Comparison of ENCODE assay signal across 14 cellular contexts in the genomic region with DNA sequence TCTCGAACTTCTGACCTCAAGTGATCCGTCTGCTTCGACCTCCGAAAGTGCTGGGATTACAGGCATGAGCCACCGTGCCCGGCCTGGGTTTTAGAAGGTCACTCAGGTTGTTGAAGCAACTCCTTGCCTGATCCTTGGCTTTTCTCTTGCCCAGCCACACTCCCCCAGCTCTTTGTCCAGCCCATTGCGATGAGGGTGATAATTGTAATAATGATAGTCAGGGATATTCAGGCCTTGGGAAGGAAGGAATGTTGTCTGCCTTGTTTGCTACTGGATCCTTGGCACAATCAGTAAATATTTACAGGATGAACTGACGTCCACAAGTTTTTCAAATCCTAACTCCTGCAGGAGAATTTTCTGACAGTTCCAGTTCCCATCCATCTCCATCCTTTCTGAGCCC. TPM values are rescaled to one million over a fixed set of nuclear protein-coding genes. Genes with fewer than 3 reads are reported as not detected.
A peak's percentile ranks its signal among the peaks of the same experiment; 100 is the strongest.
DNase-seq lines count a peak whose midpoint lies in the region; ATAC-seq and TF ChIP-seq lines count a peak whose summit lies in the region.
"Had no signal": no experiment of that assay in that cellular context is flagged by ENCODE, and none has a peak within 500 bp of the region (broad histone marks: within the 10 kb centered on the region; RNA-seq: fewer than 3 reads in every experiment).

No MANE protein-coding gene starts in this region.

- no peak overlapping the region for H4K5ac ChIP-seq in H9 (ENCODE audit: insufficient read length, low read depth, low read length)

- no peak overlapping the region for H3K4me2 ChIP-seq in H9 (ENCODE audit: insufficient read depth, insufficient read length, low read length)

- H2BK15ac ChIP-seq in H9 (ENCODE audit: low read depth, low read length): no peak overlapping the region

- no peak overlapping the region for H3K14ac ChIP-seq in H9 (ENCODE audit: insufficient read depth, low read length)

- H4K8ac ChIP-seq in H9 (replicated peaks; ENCODE audit: insufficient read length, low read depth, low read length): no peak overlapping the region

- intact Hi-C loops in CD8-positive, alpha-beta T cell (cut with DNase I, micrococcal nuclease): loop anchor here (5.0 to 10.0 kb wide), 5 partner anchors 158 to 978 kb away; a partner anchor contains a TSS

- H3K79me1 ChIP-seq in H9 (ENCODE audit: insufficient read depth, low read depth, low read length, poor library complexity, severe bottlenecking): peaks cover 13% of the 10 kb centered on the region

- CTCF ChIA-PET in CD8-positive, alpha-beta T cell (lab: Charles Lee): no interaction called here
- CTCF ChIA-PET in activated CD8-positive, alpha-beta T cell treated with anti-CD3 and anti-CD28 coated beads, Interleukin-2, amount 10 ng/mL, durations not matched to agents 7 days and 5 days (lab: Charles Lee): no interaction called here

- whole genome bisulfite sequencing in H9 (ENCODE audit: extremely low coverage, insufficient read length, low lambda C conversion rate): no CpG with 5 or more reads among the region's 8 CpGs

- no peak overlapping the region for H3K27ac ChIP-seq in CD8-positive, alpha-beta T cell (ENCODE audit: low read depth, low read length)
- H3K27ac ChIP-seq in H9 (ENCODE audit: insufficient read length, low read depth, low read length): no peak overlapping the region
- H3K27ac ChIP-seq: KMS-11 had no signal

- no peak overlapping the region for H2BK5ac ChIP-seq in H9 (ENCODE audit: insufficient read length, low read length)

- no peak overlapping the region for H3K18ac ChIP-seq in H9 (ENCODE audit: insufficient read length, low read depth, low read length)

- no peak overlapping the region for H2BK20ac ChIP-seq in H9 (ENCODE audit: low read depth, low read length, poor library complexity, severe bottlenecking)

- H3K9ac ChIP-seq in H9 (ENCODE audit: extremely low read depth, insufficient read length, low read length): no peak overlapping the region

- no peak overlapping the region for H2AK5ac ChIP-seq in H9 (ENCODE audit: insufficient read length, low read length)

- H3K27ac Mint-ChIP-seq in CD8-positive, alpha-beta T cell: no peak overlapping the region
- no peak overlapping the region for H3K27ac Mint-ChIP-seq in H9
- no peak overlapping the region for H3K27ac Mint-ChIP-seq in activated CD8-positive, alpha-beta T cell treated with anti-CD3 and anti-CD28 coated beads, Interleukin-2, amount 10 ng/mL, durations not matched to agents 7 days and 5 days
- no peak overlapping the region for H3K27ac Mint-ChIP-seq in naive thymus-derived CD8-positive, alpha-beta T cell

- no peak overlapping the region for H3K23ac ChIP-seq in H9 (ENCODE audit: insufficient read length, low read depth, low read length)

- peaks cover 30% of the 10 kb centered on the region for H3K4me1 ChIP-seq in CD8-positive, alpha-beta T cell (ENCODE audit: insufficient read depth, low read length)
- no peaks in the 10 kb centered on the region for H3K4me1 ChIP-seq in H9 (ENCODE audit: insufficient read depth, low read length)

- no peak overlapping the region for H3K56ac ChIP-seq in H9 (ENCODE audit: insufficient read length, low read depth, low read length)

- H3K27me3 ChIP-seq in CD8-positive, alpha-beta T cell (ENCODE audit: insufficient read depth, low read length): no peaks in the 10 kb centered on the region
- H3K27me3 ChIP-seq in H9 (ENCODE audit: insufficient read depth, low read length): no peaks in the 10 kb centered on the region

- H2AFZ ChIP-seq in H9 (ENCODE audit: low read length): no peak overlapping the region

- ATAC-seq in CD8-positive, alpha-beta T cell: no peak
- no peak for ATAC-seq in activated CD8-positive, alpha-beta T cell treated with anti-CD3 and anti-CD28 coated beads, Interleukin-2, amount 10 ng/mL, durations not matched to agents 7 days and 5 days
- no peak for ATAC-seq in naive thymus-derived CD8-positive, alpha-beta T cell
- no peak for ATAC-seq in HG03139 (IDR thresholded peaks at IDR 0.05; ENCODE audit: unreplicated experiment)
- ATAC-seq: mucosa of descending colon, right cardiac atrium had no signal

- no peak overlapping the region for H3K4me3 ChIP-seq in CD8-positive, alpha-beta T cell (ENCODE audit: low read depth, low read length)
- H3K4me3 ChIP-seq: mucosa of descending colon had no signal

- H4K91ac ChIP-seq in H9 (ENCODE audit: insufficient read length, low read depth, low read length): no peak overlapping the region

- H3K79me2 ChIP-seq in H9 (ENCODE audit: insufficient read depth, low read length): peaks cover 21% of the 10 kb centered on the region

- no peaks in the 10 kb centered on the region for H3K9me3 ChIP-seq in CD8-positive, alpha-beta T cell (ENCODE audit: low read length)
- H3K9me3 ChIP-seq in H9 (ENCODE audit: control insufficient read depth, low read depth, low read length): no peaks in the 10 kb centered on the region
- H3K9me3 ChIP-seq: mucosa of descending colon had no signal

- H3K4me1 Mint-ChIP-seq in CD8-positive, alpha-beta T cell (ENCODE audit: low read depth): peaks cover 32% of the 10 kb centered on the region
- peaks cover 10 to 23% of the 10 kb centered on the region in 2 experiments for H3K4me1 Mint-ChIP-seq in H9
- H3K4me1 Mint-ChIP-seq in activated CD8-positive, alpha-beta T cell treated with anti-CD3 and anti-CD28 coated beads, Interleukin-2, amount 10 ng/mL, durations not matched to agents 7 days and 5 days (ENCODE audit: low read depth): peaks cover 49% of the 10 kb centered on the region
- peaks cover 18 to 48% (median 32%) of the 10 kb centered on the region in 4 donors for H3K4me1 Mint-ChIP-seq in naive thymus-derived CD8-positive, alpha-beta T cell

- TF ChIP-seq CTCF in CD8-positive, alpha-beta T cell (IDR thresholded peaks at IDR 0.05): no peak
- no peak for TF ChIP-seq CTCF in H9 (conservative IDR thresholded peaks at IDR 0.05)

- no peak overlapping the region for H2BK12ac ChIP-seq in H9 (ENCODE audit: insufficient read length, low read depth, low read length)

- H2BK120ac ChIP-seq in H9 (ENCODE audit: low read depth, low read length, poor library complexity, severe bottlenecking): no peak overlapping the region

- H3K36me3 Mint-ChIP-seq in CD8-positive, alpha-beta T cell: peaks cover 16% of the 10 kb centered on the region
- H3K36me3 Mint-ChIP-seq in H9 (ENCODE audit: insufficient read depth in 1 of 3, low read depth in 3 of 3): peaks cover 24 to 46% (median 42%) of the 10 kb centered on the region in 3 experiments
- peaks cover 20% of the 10 kb centered on the region for H3K36me3 Mint-ChIP-seq in activated CD8-positive, alpha-beta T cell treated with anti-CD3 and anti-CD28 coated beads, Interleukin-2, amount 10 ng/mL, durations not matched to agents 7 days and 5 days (ENCODE audit: low read depth)
- peaks cover 0 to 11% (median 2%) of the 10 kb centered on the region in 3 donors for H3K36me3 Mint-ChIP-seq in naive thymus-derived CD8-positive, alpha-beta T cell

- no peaks in the 10 kb centered on the region for H3K9me3 Mint-ChIP-seq in CD8-positive, alpha-beta T cell
- peaks cover 0 to 4% of the 10 kb centered on the region in 2 experiments; a peak in 1 of 5 replicates for H3K9me3 Mint-ChIP-seq in H9
- H3K9me3 Mint-ChIP-seq in activated CD8-positive, alpha-beta T cell treated with anti-CD3 and anti-CD28 coated beads, Interleukin-2, amount 10 ng/mL, durations not matched to agents 7 days and 5 days (ENCODE audit: insufficient read depth): no peaks in the 10 kb centered on the region
- no peaks in the 10 kb centered on the region for H3K9me3 Mint-ChIP-seq in naive thymus-derived CD8-positive, alpha-beta T cell
- H3K9me3 Mint-ChIP-seq: dendritic cell treated with granulocyte-macrophage colony-stimulating factor and Interleukin-4, amounts not matched to agents 40 ng/mL and 50 ng/mL, for 4 days had no signal

- no peaks in the 10 kb centered on the region for H4K20me1 ChIP-seq in H9 (ENCODE audit: control insufficient read depth, insufficient read depth, insufficient read length)

- POLR2A ChIA-PET in CD8-positive, alpha-beta T cell (lab: Charles Lee): no interaction called here
- POLR2A ChIA-PET in activated CD8-positive, alpha-beta T cell treated with anti-CD3 and anti-CD28 coated beads, Interleukin-2, amount 10 ng/mL, durations not matched to agents 7 days and 5 days (lab: Charles Lee): no interaction called here
- POLR2A ChIA-PET in naive thymus-derived CD8-positive, alpha-beta T cell (lab: Charles Lee): interaction anchor here (0.7 kb wide), 1 partner anchor 714 kb away, joined by 3 read pairs; no protein-coding TSS in a partner anchor

- H3K4me3 Mint-ChIP-seq in CD8-positive, alpha-beta T cell: peak overlapping the region; percentile 67
- peak overlapping the region; percentile 85 to 95 for H3K4me3 Mint-ChIP-seq in H9
- peak overlapping the region; percentile 90 for H3K4me3 Mint-ChIP-seq in activated CD8-positive, alpha-beta T cell treated with anti-CD3 and anti-CD28 coated beads, Interleukin-2, amount 10 ng/mL, durations not matched to agents 7 days and 5 days
- H3K4me3 Mint-ChIP-seq in naive thymus-derived CD8-positive, alpha-beta T cell: peak overlapping the region; percentile 22 to 85 (median 63)
- H3K4me3 Mint-ChIP-seq: dendritic cell treated with granulocyte-macrophage colony-stimulating factor and Interleukin-4, amounts not matched to agents 40 ng/mL and 50 ng/mL, for 4 days had no signal

- no peak overlapping the region for H3T11ph ChIP-seq in H9 (ENCODE audit: low read length)

- no peak for DNase-seq in CD8-positive, alpha-beta T cell
- no peak for DNase-seq in H9
- DNase-seq in activated CD8-positive, alpha-beta T cell treated with anti-CD3 and anti-CD28 coated beads, Interleukin-2, amount 10 ng/mL, durations not matched to agents 7 days and 5 days: no peak
- no peak for DNase-seq in naive thymus-derived CD8-positive, alpha-beta T cell
- no peak for DNase-seq in NCI-H524 (lab: John Stamatoyannopoulos, UW)
- DNase-seq in medulla oblongata (ENCODE audit: extremely low spot score): no peak
- DNase-seq: activated CD4-positive, CD25-positive, alpha-beta regulatory T cell treated with anti-CD3 and anti-CD28 coated beads, Interleukin-2, amount 50 U/mL, for 72 hours; mucosa of descending colon; NCI-H2029 treated with DMSO at 0.1 percent for 48 hours; stimulated activated CD4-positive, alpha-beta T cell treated with anti-CD3 and anti-CD28 coated beads, Interleukin-4, amount 100 ng/mL, for 4 hours had no signal

- H3K4ac ChIP-seq in H9 (ENCODE audit: low read depth, low read length): no peak overlapping the region

- H3K23me2 ChIP-seq in H9 (ENCODE audit: insufficient read length, low read depth, low read length, poor library complexity, severe bottlenecking): peaks cover 11% of the 10 kb centered on the region

- no peaks in the 10 kb centered on the region for H3K27me3 Mint-ChIP-seq in CD8-positive, alpha-beta T cell (ENCODE audit: low read depth)
- H3K27me3 Mint-ChIP-seq in H9 (ENCODE audit: low read depth): no peaks in the 10 kb centered on the region; the same call in 1 of the 2 replicates
- no peaks in the 10 kb centered on the region for H3K27me3 Mint-ChIP-seq in activated CD8-positive, alpha-beta T cell treated with anti-CD3 and anti-CD28 coated beads, Interleukin-2, amount 10 ng/mL, durations not matched to agents 7 days and 5 days (ENCODE audit: low read depth)
- H3K27me3 Mint-ChIP-seq in naive thymus-derived CD8-positive, alpha-beta T cell: no peaks in the 10 kb centered on the region
- H3K27me3 Mint-ChIP-seq: dendritic cell treated with granulocyte-macrophage colony-stimulating factor and Interleukin-4, amounts not matched to agents 40 ng/mL and 50 ng/mL, for 4 days had no signal

- no peaks in the 10 kb centered on the region for H3K36me3 ChIP-seq in CD8-positive, alpha-beta T cell (ENCODE audit: insufficient read depth, low read length)

RNA-seq across cellular contexts. Expression of a gene that starts 1.8 kb away (rescaled TPM):
- total RNA-seq in CD8-positive, alpha-beta T cell: 10 to 100 TPM; 23.4 to 27.7 TPM
- 150 and 153 TPM in 2 replicates for total RNA-seq in H9 (2021)
- total RNA-seq in activated CD8-positive, alpha-beta T cell treated with anti-CD3 and anti-CD28 coated beads, Interleukin-2, amount 10 ng/mL, durations not matched to agents 7 days and 5 days: 100 to 1,000 TPM; 106 to 121 TPM
- 10 to 100 TPM; 33.0 to 40.6 TPM for total RNA-seq in naive thymus-derived CD8-positive, alpha-beta T cell
- 10 to 100 TPM; 28.8 to 38.6 (median 37.8) TPM for polyA plus RNA-seq in naive thymus-derived CD8-positive, alpha-beta T cell

RNA-seq across cellular contexts. Expression of a gene that starts 4.0 kb away (rescaled TPM):
- total RNA-seq in CD8-positive, alpha-beta T cell: 10 to 100 TPM; 38.2 to 38.9 TPM
- total RNA-seq in H9 (2021): 102 TPM in 2 replicates
- total RNA-seq in activated CD8-positive, alpha-beta T cell treated with anti-CD3 and anti-CD28 coated beads, Interleukin-2, amount 10 ng/mL, durations not matched to agents 7 days and 5 days: 10 to 100 TPM; 51.0 to 51.1 TPM
- 10 to 100 TPM; 33.8 to 34.3 TPM for total RNA-seq in naive thymus-derived CD8-positive, alpha-beta T cell
- 10 to 100 TPM; 23.4 to 37.0 (median 28.4) TPM for polyA plus RNA-seq in naive thymus-derived CD8-positive, alpha-beta T cell

RNA-seq across cellular contexts. Expression of a gene that starts 32.6 kb away (rescaled TPM):
- 1 to 10 TPM; 2.6 to 2.7 TPM for total RNA-seq in CD8-positive, alpha-beta T cell
- total RNA-seq in H9 (2021): 5.9 and 6.6 TPM in 2 replicates
- 1 to 10 TPM; 2.1 to 2.5 TPM for total RNA-seq in activated CD8-positive, alpha-beta T cell treated with anti-CD3 and anti-CD28 coated beads, Interleukin-2, amount 10 ng/mL, durations not matched to agents 7 days and 5 days
- 1 to 10 TPM; 7.6 to 7.8 TPM for total RNA-seq in naive thymus-derived CD8-positive, alpha-beta T cell
- 1 to 10 TPM; 3.6 to 8.3 (median 4.5) TPM for polyA plus RNA-seq in naive thymus-derived CD8-positive, alpha-beta T cell

RNA-seq across cellular contexts. Expression of a gene that starts 47.3 kb away (rescaled TPM):
- 10 to 100 TPM; 11.7 to 12.0 TPM for total RNA-seq in CD8-positive, alpha-beta T cell
- 32.4 and 33.8 TPM in 2 replicates for total RNA-seq in H9 (2021)
- 10 to 100 TPM; 28.1 to 38.2 TPM for total RNA-seq in activated CD8-positive, alpha-beta T cell treated with anti-CD3 and anti-CD28 coated beads, Interleukin-2, amount 10 ng/mL, durations not matched to agents 7 days and 5 days
- total RNA-seq in naive thymus-derived CD8-positive, alpha-beta T cell: 10 to 100 TPM; 23.2 to 23.4 TPM
- 10 to 100 TPM; 41.1 to 43.8 (median 41.6) TPM for polyA plus RNA-seq in naive thymus-derived CD8-positive, alpha-beta T cell

RNA-seq across cellular contexts. Expression of a gene that starts 54.2 kb away (rescaled TPM):
- total RNA-seq in CD8-positive, alpha-beta T cell: 1 to 10 TPM; 2.6 to 2.8 TPM
- 7.5 and 7.8 TPM in 2 replicates for total RNA-seq in H9 (2021)
- 1 to 10 TPM; 1.9 to 2.6 TPM for total RNA-seq in activated CD8-positive, alpha-beta T cell treated with anti-CD3 and anti-CD28 coated beads, Interleukin-2, amount 10 ng/mL, durations not matched to agents 7 days and 5 days
- total RNA-seq in naive thymus-derived CD8-positive, alpha-beta T cell: 1 to 10 TPM; 7.4 to 8.7 TPM
- 1 to 10 TPM; 1.0 to 3.4 (median 2.2) TPM for polyA plus RNA-seq in naive thymus-derived CD8-positive, alpha-beta T cell
